9 cellular contexts compared by ENCODE assay signal in genomic region chr13:36736119-36736726, GRCh38.
A peak's percentile ranks its signal among the peaks of the same experiment; 100 is the strongest.
DNase-seq lines count a peak whose midpoint lies in the region; ATAC-seq, FAIRE-seq and TF ChIP-seq lines count a peak whose summit lies in the region.
"Had no signal": no experiment of that assay in that cellular context is flagged by ENCODE, and none has a peak within 500 bp of the region (broad histone marks: within the 10 kb centered on the region; RNA-seq: fewer than 3 reads in every experiment).

No MANE protein-coding gene starts in this region.

- peak; percentile 87 for FAIRE-seq in pancreas (lab: Jason Lieb, UNC)

- H3K27me3 ChIP-seq in A673 (replicated peaks; ENCODE audit: insufficient read depth, low read depth, low read length, poor library complexity): no peaks in the 10 kb centered on the region
- H3K27me3 ChIP-seq in GM06990 (replicated peaks; ENCODE audit: control insufficient read depth, insufficient read depth, low read length): no peaks in the 10 kb centered on the region
- H3K27me3 ChIP-seq in pancreas: no peaks in the 10 kb centered on the region

- no peaks in the 10 kb centered on the region for H3K9me3 ChIP-seq in A673 (ENCODE audit: low read depth, low read length, poor library complexity, severe bottlenecking)
- H3K9me3 ChIP-seq in pancreas: no peaks in the 10 kb centered on the region

- TF ChIP-seq CTCF in A673 (conservative IDR thresholded peaks at IDR 0.05; ENCODE audit: low read depth, low read length): peak; percentile 75
- TF ChIP-seq CTCF in GM06990 (IDR thresholded peaks at IDR 0.05; ENCODE audit: insufficient read depth, low read length, poor library complexity, severe bottlenecking): peak; percentile 73
- peak; percentile 35 to 73 (median 56) for TF ChIP-seq CTCF in pancreas (IDR thresholded peaks at IDR 0.05)

- 1 to 5% methylated on average over 4 of the region's 4 CpGs for WGBS in pancreas, 2 donors

- POLR2A ChIA-PET in A673 (lab: Charles Lee; ENCODE audit: low non-redundant PET): no interaction called here

- peak in 3 of 4 donors; percentile 61 to 72 (median 66) for ATAC-seq in pancreas
- no peak for ATAC-seq in GM19467 (IDR thresholded peaks at IDR 0.05; ENCODE audit: unreplicated experiment)
- ATAC-seq: left colon had no signal

- peaks cover 30% of the 10 kb centered on the region for H3K4me1 ChIP-seq in A673 (ENCODE audit: insufficient read depth, low read length, poor library complexity, severe bottlenecking)
- H3K4me1 ChIP-seq in pancreas: no peaks in the 10 kb centered on the region

- H3K27ac ChIP-seq in A673 (ENCODE audit: low read depth, low read length, poor library complexity, severe bottlenecking) (peak overlapping the region; percentile 32), pancreas (no peak overlapping the region)

- DNase-seq in A673 (ENCODE audit: low spot score): peak; percentile 86
- DNase-seq in GM06990 (ENCODE audit: extremely low read depth, insufficient read length): no peak
- DNase-seq in NCI-H2081 (lab: John Stamatoyannopoulos, UW): peak; percentile 45 to 57
- peak; percentile 43 for DNase-seq in activated CD4-positive, alpha-beta T cell treated with anti-CD3 and anti-CD28 coated beads for 48 hours
- peak; percentile 80 for DNase-seq in fibroblast of peridontal ligament (ENCODE audit: extremely low read depth)
- peak in 4 of 6 donors; percentile 17 to 48 (median 24) for DNase-seq in pancreas
- DNase-seq in activated CD4-positive, CD25-positive, alpha-beta regulatory T cell treated with anti-CD3 and anti-CD28 coated beads, Interleukin-2, amount 50 U/mL, for 72 hours: no peak

- no TSS peak for BruUV-seq in A673 (replicated peaks; lab: Mats Ljungman, UMichigan)

- H3K36me3 ChIP-seq in A673 (ENCODE audit: insufficient read depth, low read length, poor library complexity, severe bottlenecking): no peaks in the 10 kb centered on the region
- H3K36me3 ChIP-seq in GM06990 (ENCODE audit: control insufficient read depth, insufficient read depth, low read length): no peaks in the 10 kb centered on the region
- H3K36me3 ChIP-seq in pancreas: no peaks in the 10 kb centered on the region

- intact Hi-C loops in A673 (cut with micrococcal nuclease; ENCODE audit: unreplicated experiment): loop anchor here (5.0 kb wide), 1 partner anchor 254 kb away; no protein-coding TSS in a partner anchor
- intact Hi-C loops in pancreas (cut with DNase I): loop anchor here in 2 of 3 donors (5.0 to 10.0 kb wide), 3 partner anchors 311 to 749 kb away; no protein-coding TSS in a partner anchor

- no peak overlapping the region for H3K4me3 ChIP-seq in A673 (ENCODE audit: low read depth, low read length, poor library complexity, severe bottlenecking)
- no peak overlapping the region for H3K4me3 ChIP-seq in GM06990 (replicated peaks; ENCODE audit: low read depth, low read length)
- no peak overlapping the region for H3K4me3 ChIP-seq in pancreas

- CTCF ChIA-PET in A673 (lab: Charles Lee): interaction anchor here (0.5 to 1.6 kb wide), 8 partner anchors 11 to 531 kb away, joined by 3 to 7 read pairs (median 4); no protein-coding TSS in a partner anchor

Comparison
In these comparisons a context has a peak if more than half of its experiments do, and no peak if none do; other contexts are left out.
1. DNase-seq: peak in A673 (single experiment), NCI-H2081 (2 of 2), activated CD4-positive, alpha-beta T cell treated with anti-CD3 and anti-CD28 coated beads for 48 hours (single experiment), fibroblast of peridontal ligament (single experiment) and pancreas (4 of 6); none in GM06990 (single experiment) and activated CD4-positive, CD25-positive, alpha-beta regulatory T cell treated with anti-CD3 and anti-CD28 coated beads, Interleukin-2, amount 50 U/mL, for 72 hours (single experiment).
2. Peak in every context shown above with its lines, with median percentiles within 50 percentile points of each other: CTCF ChIP-seq.